ENCODE assay signal across 9 cellular contexts in genomic region chr5:38783011-38783551, GRCh38.
DNase-seq lines count a peak whose midpoint lies in the region; ATAC-seq, FAIRE-seq and TF ChIP-seq lines count a peak whose summit lies in the region.
"Had no signal": no experiment of that assay in that cellular context is flagged by ENCODE, and none has a peak within 500 bp of the region (broad histone marks: within the 10 kb centered on the region; RNA-seq: fewer than 3 reads in every experiment).

No MANE protein-coding gene starts in this region.

- peaks cover 2 to 18% of the 10 kb centered on the region in 2 donors for H3K27me3 Mint-ChIP-seq in CD8-positive, alpha-beta memory T cell

- intact Hi-C loops in mammary epithelial cell (cut with micrococcal nuclease) (no loop called here), mucosa of descending colon (cut with DNase I, micrococcal nuclease) (no loop called here)

- H3K27me3 ChIP-seq in mammary epithelial cell (ENCODE audit: insufficient read depth, low read length): no peaks in the 10 kb centered on the region
- no peaks in the 10 kb centered on the region for H3K27me3 ChIP-seq in CD8-positive, alpha-beta memory T cell (ENCODE audit: insufficient read depth, low read length, poor library complexity, severe bottlenecking)

- H3K27ac Mint-ChIP-seq in CD8-positive, alpha-beta memory T cell: no peak overlapping the region

- peak; percentile 66 for ATAC-seq in mucosa of descending colon
- ATAC-seq in HG03095 (IDR thresholded peaks at IDR 0.05; ENCODE audit: unreplicated experiment): no peak

- TF ChIP-seq POLR2A in GM12891 (IDR thresholded peaks at IDR 0.05; ENCODE audit: low read depth, low read length): no peak

- peak overlapping the region; percentile 20 for H2AFZ ChIP-seq in mammary epithelial cell (ENCODE audit: low read depth, low read length)

- POLR2A ChIA-PET in CD8-positive, alpha-beta memory T cell (lab: Charles Lee): no interaction called here

- CTCF ChIA-PET in mammary epithelial cell (lab: Charles Lee; ENCODE audit: low non-redundant PET): no interaction called here
- CTCF ChIA-PET in CD8-positive, alpha-beta memory T cell (lab: Charles Lee): no interaction called here

- H3K9me3 ChIP-seq in mammary epithelial cell (replicated peaks; ENCODE audit: insufficient read depth, low read length) (no peaks in the 10 kb centered on the region), mucosa of descending colon (no peaks in the 10 kb centered on the region)
- H3K9me3 ChIP-seq in CD8-positive, alpha-beta memory T cell (ENCODE audit: low read length): no peaks in the 10 kb centered on the region

- H3K4me3 ChIP-seq in mammary epithelial cell (replicated peaks in 1 of 3; ENCODE audit: insufficient read depth in 1 of 3, low read depth in 2 of 3, low read length in 3 of 3) (no peak overlapping the region), mucosa of descending colon (no peak overlapping the region)
- no peak overlapping the region for H3K4me3 ChIP-seq in CD8-positive, alpha-beta memory T cell (ENCODE audit: low read length)

- H3K79me2 ChIP-seq in mammary epithelial cell (ENCODE audit: insufficient read depth, low read length): no peaks in the 10 kb centered on the region

- H3K36me3 Mint-ChIP-seq in CD8-positive, alpha-beta memory T cell: no peaks in the 10 kb centered on the region

- no peak overlapping the region for H3K4me3 Mint-ChIP-seq in CD8-positive, alpha-beta memory T cell

- no peak overlapping the region for H3K4me2 ChIP-seq in mammary epithelial cell (ENCODE audit: insufficient read depth, low read depth, low read length)
- H3K4me2 ChIP-seq: KMS-11 had no signal

- H3K4me1 ChIP-seq in mammary epithelial cell (ENCODE audit: insufficient read depth, low read length) (peaks cover 10% of the 10 kb centered on the region), mucosa of descending colon (ENCODE audit: low read depth) (no peaks in the 10 kb centered on the region)
- H3K4me1 ChIP-seq in CD8-positive, alpha-beta memory T cell (ENCODE audit: insufficient read depth, low read length): no peaks in the 10 kb centered on the region

- dilution Hi-C loops in mammary epithelial cell (cut with HindIII; ENCODE audit: low sequenced_read_pairs): no loop called here

- no peak overlapping the region for H3K9ac ChIP-seq in mammary epithelial cell (ENCODE audit: insufficient read depth, low read length)
- H3K9ac ChIP-seq: KMS-11 had no signal

- WGBS in mammary epithelial cell (ENCODE audit: low coverage, missing lambda C conversion rate): 21% methylated on average over 2 of the region's 2 CpGs

- TF ChIP-seq CTCF in AG09319 (IDR thresholded peaks at IDR 0.05; ENCODE audit: low read depth, low read length) (no peak; the same call in 1 of the 2 replicates), mammary epithelial cell (conservative IDR thresholded peaks at IDR 0.05 in 1 of 2, IDR thresholded peaks at IDR 0.05 in 1 of 2; ENCODE audit: extremely low read depth in 1 of 2, insufficient read depth in 1 of 2, low read depth in 1 of 2, low read length in 2 of 2) (no peak), mucosa of descending colon (IDR thresholded peaks at IDR 0.05) (no peak)

- H4K20me1 ChIP-seq in mammary epithelial cell (ENCODE audit: insufficient read depth, low read length): no peaks in the 10 kb centered on the region

- peaks cover 2 to 11% (median 4%) of the 10 kb centered on the region in 5 donors for H3K9me3 Mint-ChIP-seq in CD8-positive, alpha-beta memory T cell

- no TSS peak for BruUV-seq in mammary epithelial cell (replicated peaks; lab: Mats Ljungman, UMichigan)

- in situ Hi-C loops in mammary epithelial cell (cut with MboI; ENCODE audit: low sequenced_read_pairs in 2 of 2): no loop called here

- FAIRE-seq in GM12891 (lab: Jason Lieb, UNC): no peak

- H3K27ac ChIP-seq in mammary epithelial cell (ENCODE audit: insufficient read depth, low read depth, low read length): no peak overlapping the region
- H3K27ac ChIP-seq in CD8-positive, alpha-beta memory T cell (ENCODE audit: low read depth, low read length): no peak overlapping the region
- H3K27ac ChIP-seq: KMS-11 had no signal

- H3K4me1 Mint-ChIP-seq in CD8-positive, alpha-beta memory T cell: no peaks in the 10 kb centered on the region

- DNase-seq in AG09319 (ENCODE audit: extremely low read depth, low read depth) (peak; percentile 94), NCI-H2029 treated with DMSO at 0.1 percent for 48 hours (lab: John Stamatoyannopoulos, UW) (peak; percentile 96), mammary epithelial cell (peak; percentile 42), mucosa of descending colon (peak in 1 of 3 donors; percentile 9), SKM-1 (lab: John Stamatoyannopoulos, UW; ENCODE audit: unreplicated experiment) (no peak), GM12891 (ENCODE audit: insufficient read length, low spot score) (no peak)
- no peak for DNase-seq in CD8-positive, alpha-beta memory T cell

- H3K36me3 ChIP-seq in mammary epithelial cell (ENCODE audit: insufficient read depth, low read length): no peaks in the 10 kb centered on the region
- H3K36me3 ChIP-seq in mucosa of descending colon (ENCODE audit: low read depth): no peaks in the 10 kb centered on the region
- H3K36me3 ChIP-seq in CD8-positive, alpha-beta memory T cell (ENCODE audit: insufficient read depth, low read length): no peaks in the 10 kb centered on the region

TF ChIP-seq in GM12891, 5 proteins besides CTCF, POLR2A, EP300 and RAD21:
- TF ChIP-seq TAF1 (IDR thresholded peaks at IDR 0.05; ENCODE audit: low read depth, low read length): no peak
- no peak for TF ChIP-seq POU2F2 (IDR thresholded peaks at IDR 0.05; ENCODE audit: low read depth, low read length)
- TF ChIP-seq PAX5 (IDR thresholded peaks at IDR 0.05; ENCODE audit: insufficient read depth, low read length, severe bottlenecking): no peak
- TF ChIP-seq SPI1 (IDR thresholded peaks at IDR 0.05; ENCODE audit: low read depth, low read length): no peak
- TF ChIP-seq POLR2AphosphoS5 (IDR thresholded peaks at IDR 0.05; ENCODE audit: low read depth, low read length): no peak

Comparison
In these comparisons a context has a peak if more than half of its experiments do, and no peak if none do; other contexts are left out.
1. DNase-seq: peak in AG09319 (single experiment), NCI-H2029 treated with DMSO at 0.1 percent for 48 hours (single experiment) and mammary epithelial cell (single experiment); none in SKM-1 (single experiment), GM12891 (single experiment) and CD8-positive, alpha-beta memory T cell (0 of 5).